Comparison of ENCODE assay signal across 1 cellular context in the genomic region with DNA sequence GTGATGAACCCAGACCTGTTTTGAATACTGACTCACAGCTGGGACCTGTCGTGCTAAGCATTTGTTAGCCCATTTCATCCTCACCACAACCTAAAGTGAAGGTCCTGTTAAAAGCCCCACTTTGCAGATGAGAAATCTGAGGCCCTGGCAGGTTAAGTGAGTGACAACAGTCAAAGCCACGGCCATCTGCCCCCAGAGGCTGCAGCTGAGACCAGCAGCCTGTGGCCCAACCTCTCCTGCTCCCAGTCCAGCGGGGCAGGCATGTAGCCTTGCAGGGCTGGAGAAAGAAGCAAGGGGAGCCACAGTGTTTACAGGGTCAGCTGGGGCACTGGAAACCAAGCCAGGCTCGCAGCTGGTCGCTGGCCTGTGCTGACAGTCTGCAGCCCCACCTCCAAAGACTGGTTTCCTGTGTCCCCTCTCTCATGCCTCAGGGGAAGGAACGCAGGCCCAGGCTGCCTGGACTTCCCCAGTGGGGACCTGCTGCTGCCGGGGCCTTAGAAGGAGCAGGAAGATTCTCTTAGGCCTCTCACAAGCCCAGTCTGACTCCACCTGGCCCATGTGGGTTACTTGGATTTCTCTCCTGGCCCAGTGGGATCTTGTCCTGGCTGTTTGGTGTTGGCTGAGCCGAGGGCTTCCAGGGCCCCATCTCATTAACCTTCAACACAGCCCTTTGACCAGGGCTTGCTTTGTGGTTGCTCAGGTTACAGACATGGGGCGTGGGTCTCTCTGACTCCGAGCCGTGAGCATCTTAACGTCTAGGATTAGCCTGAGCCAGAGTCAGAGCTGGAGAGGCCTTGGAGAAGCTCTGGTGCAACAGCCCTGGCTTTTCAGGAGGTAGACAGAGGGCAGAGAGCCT.
TF ChIP-seq lines count a peak whose summit lies in the region.

No MANE protein-coding gene starts in this region.

TF ChIP-seq in GM12878, 131 proteins besides CTCF, POLR2A, EP300 and RAD21 (continues in another document):
- TF ChIP-seq TCF12 (IDR thresholded peaks at IDR 0.05; ENCODE audit: low read depth, low read length) (0 out of 2 replicates have a peak, but pooled peaks have one; percentile 25), GABPA (IDR thresholded peaks at IDR 0.05; ENCODE audit: low read depth) (no peak), SRF (IDR thresholded peaks at IDR 0.05; ENCODE audit: low read depth in 2 of 2, low read length in 2 of 2) (no peak), IKZF1 (conservative IDR thresholded peaks at IDR 0.05) (peak; percentile 31), PAX5 (IDR thresholded peaks at IDR 0.05; ENCODE audit: borderline replicate concordance, low read depth, low read length) (no peak), SPI1 (IDR thresholded peaks at IDR 0.05; ENCODE audit: borderline replicate concordance, insufficient read depth, low read depth, low read length) (no peak), POU2F2 (IDR thresholded peaks at IDR 0.05; ENCODE audit: borderline replicate concordance, low read depth, low read length) (0 out of 3 replicates have a peak, but pooled peaks have one; percentile 45), BMI1 (IDR thresholded peaks at IDR 0.05; ENCODE audit: borderline replicate concordance) (no peak), TAF1 (IDR thresholded peaks at IDR 0.05; ENCODE audit: borderline replicate concordance, low read depth, low read length) (0 out of 2 replicates have a peak, but pooled peaks have one; percentile 12), NR2F1 (conservative IDR thresholded peaks at IDR 0.05) (0 out of 2 replicates have a peak, but pooled peaks have one; percentile 43), ZNF217 (IDR thresholded peaks at IDR 0.05) (0 out of 2 replicates have a peak, but pooled peaks have one; percentile 55), NBN (IDR thresholded peaks at IDR 0.05) (no peak), SMARCA5 (IDR thresholded peaks at IDR 0.05) (peak; percentile 96), ZNF207 (IDR thresholded peaks at IDR 0.05; ENCODE audit: borderline replicate concordance) (no peak), BHLHE40 (IDR thresholded peaks at IDR 0.05; ENCODE audit: borderline replicate concordance in 1 of 2, low read depth in 2 of 2, low read length in 1 of 2) (peak in 1 of 2 experiments; percentile 14; a peak in 1 of 4 replicates), WRNIP1 (IDR thresholded peaks at IDR 0.05; ENCODE audit: borderline replicate concordance, low read depth, low read length) (no peak), SIN3A (IDR thresholded peaks at IDR 0.05; ENCODE audit: low read depth, low read length) (peak; percentile 85), MEF2B (IDR thresholded peaks at IDR 0.05; ENCODE audit: partially characterized antibody, poor library complexity, severe bottlenecking) (peak; percentile 20), ZBED1 (IDR thresholded peaks at IDR 0.05; ENCODE audit: borderline replicate concordance) (0 out of 2 replicates have a peak, but pooled peaks have one; percentile 0), NFIC (IDR thresholded peaks at IDR 0.05; ENCODE audit: low read depth, low read length) (0 out of 2 replicates have a peak, but pooled peaks have one; percentile 15), ESRRA (IDR thresholded peaks at IDR 0.05; ENCODE audit: low read length) (no peak), MXI1 (IDR thresholded peaks at IDR 0.05; ENCODE audit: low read depth, low read length) (peak; percentile 64), SMC3 (IDR thresholded peaks at IDR 0.05; ENCODE audit: borderline replicate concordance, low read length) (peak; percentile 4; the same call in 1 of the 2 replicates), HDAC2 (IDR thresholded peaks at IDR 0.05) (0 out of 2 replicates have a peak, but pooled peaks have one; percentile 63), EED (IDR thresholded peaks at IDR 0.05; ENCODE audit: low read depth) (peak; percentile 35), CHD2 (IDR thresholded peaks at IDR 0.05; ENCODE audit: borderline replicate concordance, low read depth, low read length) (no peak), MEF2A (IDR thresholded peaks at IDR 0.05; ENCODE audit: insufficient read depth, low read depth, low read length) (no peak), POLR2AphosphoS5 (IDR thresholded peaks at IDR 0.05; ENCODE audit: low read length) (0 out of 2 replicates have a peak, but pooled peaks have one; percentile 4), NFYA (IDR thresholded peaks at IDR 0.05; ENCODE audit: borderline replicate concordance, low read depth, low read length) (no peak), ATF7 (IDR thresholded peaks at IDR 0.05; ENCODE audit: low read depth) (no peak), RUNX3 (IDR thresholded peaks at IDR 0.05; ENCODE audit: low read length) (peak; percentile 68), CEBPB (IDR thresholded peaks at IDR 0.05; ENCODE audit: borderline replicate concordance in 1 of 2, low read depth in 2 of 2, low read length in 2 of 2) (no peak), SREBF2 (IDR thresholded peaks at IDR 0.05; ENCODE audit: low read length) (no peak), RFX5 (IDR thresholded peaks at IDR 0.05; ENCODE audit: low read depth, low read length) (0 out of 2 replicates have a peak, but pooled peaks have one; percentile 18), CBFB (IDR thresholded peaks at IDR 0.05; ENCODE audit: low read depth) (peak; percentile 63; the same call in 1 of the 2 replicates)
- TF ChIP-seq, protein P1, sequence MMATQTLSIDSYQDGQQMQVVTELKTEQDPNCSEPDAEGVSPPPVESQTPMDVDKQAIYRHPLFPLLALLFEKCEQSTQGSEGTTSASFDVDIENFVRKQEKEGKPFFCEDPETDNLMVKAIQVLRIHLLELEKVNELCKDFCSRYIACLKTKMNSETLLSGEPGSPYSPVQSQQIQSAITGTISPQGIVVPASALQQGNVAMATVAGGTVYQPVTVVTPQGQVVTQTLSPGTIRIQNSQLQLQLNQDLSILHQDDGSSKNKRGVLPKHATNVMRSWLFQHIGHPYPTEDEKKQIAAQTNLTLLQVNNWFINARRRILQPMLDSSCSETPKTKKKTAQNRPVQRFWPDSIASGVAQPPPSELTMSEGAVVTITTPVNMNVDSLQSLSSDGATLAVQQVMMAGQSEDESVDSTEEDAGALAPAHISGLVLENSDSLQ (IDR thresholded peaks at IDR 0.05), result peak; percentile 85
- TF ChIP-seq, protein P2, sequence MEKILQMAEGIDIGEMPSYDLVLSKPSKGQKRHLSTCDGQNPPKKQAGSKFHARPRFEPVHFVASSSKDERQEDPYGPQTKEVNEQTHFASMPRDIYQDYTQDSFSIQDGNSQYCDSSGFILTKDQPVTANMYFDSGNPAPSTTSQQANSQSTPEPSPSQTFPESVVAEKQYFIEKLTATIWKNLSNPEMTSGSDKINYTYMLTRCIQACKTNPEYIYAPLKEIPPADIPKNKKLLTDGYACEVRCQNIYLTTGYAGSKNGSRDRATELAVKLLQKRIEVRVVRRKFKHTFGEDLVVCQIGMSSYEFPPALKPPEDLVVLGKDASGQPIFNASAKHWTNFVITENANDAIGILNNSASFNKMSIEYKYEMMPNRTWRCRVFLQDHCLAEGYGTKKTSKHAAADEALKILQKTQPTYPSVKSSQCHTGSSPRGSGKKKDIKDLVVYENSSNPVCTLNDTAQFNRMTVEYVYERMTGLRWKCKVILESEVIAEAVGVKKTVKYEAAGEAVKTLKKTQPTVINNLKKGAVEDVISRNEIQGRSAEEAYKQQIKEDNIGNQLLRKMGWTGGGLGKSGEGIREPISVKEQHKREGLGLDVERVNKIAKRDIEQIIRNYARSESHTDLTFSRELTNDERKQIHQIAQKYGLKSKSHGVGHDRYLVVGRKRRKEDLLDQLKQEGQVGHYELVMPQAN (conservative IDR thresholded peaks at IDR 0.05), result peak; percentile 56
- TF ChIP-seq, protein P3, sequence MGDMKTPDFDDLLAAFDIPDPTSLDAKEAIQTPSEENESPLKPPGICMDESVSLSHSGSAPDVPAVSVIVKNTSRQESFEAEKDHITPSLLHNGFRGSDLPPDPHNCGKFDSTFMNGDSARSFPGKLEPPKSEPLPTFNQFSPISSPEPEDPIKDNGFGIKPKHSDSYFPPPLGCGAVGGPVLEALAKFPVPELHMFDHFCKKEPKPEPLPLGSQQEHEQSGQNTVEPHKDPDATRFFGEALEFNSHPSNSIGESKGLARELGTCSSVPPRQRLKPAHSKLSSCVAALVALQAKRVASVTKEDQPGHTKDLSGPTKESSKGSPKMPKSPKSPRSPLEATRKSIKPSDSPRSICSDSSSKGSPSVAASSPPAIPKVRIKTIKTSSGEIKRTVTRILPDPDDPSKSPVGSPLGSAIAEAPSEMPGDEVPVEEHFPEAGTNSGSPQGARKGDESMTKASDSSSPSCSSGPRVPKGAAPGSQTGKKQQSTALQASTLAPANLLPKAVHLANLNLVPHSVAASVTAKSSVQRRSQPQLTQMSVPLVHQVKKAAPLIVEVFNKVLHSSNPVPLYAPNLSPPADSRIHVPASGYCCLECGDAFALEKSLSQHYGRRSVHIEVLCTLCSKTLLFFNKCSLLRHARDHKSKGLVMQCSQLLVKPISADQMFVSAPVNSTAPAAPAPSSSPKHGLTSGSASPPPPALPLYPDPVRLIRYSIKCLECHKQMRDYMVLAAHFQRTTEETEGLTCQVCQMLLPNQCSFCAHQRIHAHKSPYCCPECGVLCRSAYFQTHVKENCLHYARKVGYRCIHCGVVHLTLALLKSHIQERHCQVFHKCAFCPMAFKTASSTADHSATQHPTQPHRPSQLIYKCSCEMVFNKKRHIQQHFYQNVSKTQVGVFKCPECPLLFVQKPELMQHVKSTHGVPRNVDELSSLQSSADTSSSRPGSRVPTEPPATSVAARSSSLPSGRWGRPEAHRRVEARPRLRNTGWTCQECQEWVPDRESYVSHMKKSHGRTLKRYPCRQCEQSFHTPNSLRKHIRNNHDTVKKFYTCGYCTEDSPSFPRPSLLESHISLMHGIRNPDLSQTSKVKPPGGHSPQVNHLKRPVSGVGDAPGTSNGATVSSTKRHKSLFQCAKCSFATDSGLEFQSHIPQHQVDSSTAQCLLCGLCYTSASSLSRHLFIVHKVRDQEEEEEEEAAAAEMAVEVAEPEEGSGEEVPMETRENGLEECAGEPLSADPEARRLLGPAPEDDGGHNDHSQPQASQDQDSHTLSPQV (IDR thresholded peaks at IDR 0.05), result peak; percentile 24; the same call in 1 of the 2 replicates
- TF ChIP-seq, protein P4, sequence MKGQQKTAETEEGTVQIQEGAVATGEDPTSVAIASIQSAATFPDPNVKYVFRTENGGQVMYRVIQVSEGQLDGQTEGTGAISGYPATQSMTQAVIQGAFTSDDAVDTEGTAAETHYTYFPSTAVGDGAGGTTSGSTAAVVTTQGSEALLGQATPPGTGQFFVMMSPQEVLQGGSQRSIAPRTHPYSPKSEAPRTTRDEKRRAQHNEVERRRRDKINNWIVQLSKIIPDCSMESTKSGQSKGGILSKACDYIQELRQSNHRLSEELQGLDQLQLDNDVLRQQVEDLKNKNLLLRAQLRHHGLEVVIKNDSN (IDR thresholded peaks at IDR 0.05; ENCODE audit: borderline replicate concordance, extremely low read length, insufficient read depth, low read depth, low read length), result no peak
- TF ChIP-seq, protein P5, sequence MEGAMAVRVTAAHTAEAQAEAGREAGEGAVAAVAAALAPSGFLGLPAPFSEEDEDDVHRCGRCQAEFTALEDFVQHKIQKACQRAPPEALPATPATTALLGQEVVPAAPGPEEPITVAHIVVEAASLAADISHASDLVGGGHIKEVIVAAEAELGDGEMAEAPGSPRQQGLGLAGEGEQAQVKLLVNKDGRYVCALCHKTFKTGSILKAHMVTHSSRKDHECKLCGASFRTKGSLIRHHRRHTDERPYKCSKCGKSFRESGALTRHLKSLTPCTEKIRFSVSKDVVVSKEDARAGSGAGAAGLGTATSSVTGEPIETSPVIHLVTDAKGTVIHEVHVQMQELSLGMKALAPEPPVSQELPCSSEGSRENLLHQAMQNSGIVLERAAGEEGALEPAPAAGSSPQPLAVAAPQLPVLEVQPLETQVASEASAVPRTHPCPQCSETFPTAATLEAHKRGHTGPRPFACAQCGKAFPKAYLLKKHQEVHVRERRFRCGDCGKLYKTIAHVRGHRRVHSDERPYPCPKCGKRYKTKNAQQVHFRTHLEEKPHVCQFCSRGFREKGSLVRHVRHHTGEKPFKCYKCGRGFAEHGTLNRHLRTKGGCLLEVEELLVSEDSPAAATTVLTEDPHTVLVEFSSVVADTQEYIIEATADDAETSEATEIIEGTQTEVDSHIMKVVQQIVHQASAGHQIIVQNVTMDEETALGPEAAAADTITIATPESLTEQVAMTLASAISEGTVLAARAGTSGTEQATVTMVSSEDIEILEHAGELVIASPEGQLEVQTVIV (IDR thresholded peaks at IDR 0.05; ENCODE audit: borderline replicate concordance, partially characterized antibody), result no peak
- TF ChIP-seq, protein P6, sequence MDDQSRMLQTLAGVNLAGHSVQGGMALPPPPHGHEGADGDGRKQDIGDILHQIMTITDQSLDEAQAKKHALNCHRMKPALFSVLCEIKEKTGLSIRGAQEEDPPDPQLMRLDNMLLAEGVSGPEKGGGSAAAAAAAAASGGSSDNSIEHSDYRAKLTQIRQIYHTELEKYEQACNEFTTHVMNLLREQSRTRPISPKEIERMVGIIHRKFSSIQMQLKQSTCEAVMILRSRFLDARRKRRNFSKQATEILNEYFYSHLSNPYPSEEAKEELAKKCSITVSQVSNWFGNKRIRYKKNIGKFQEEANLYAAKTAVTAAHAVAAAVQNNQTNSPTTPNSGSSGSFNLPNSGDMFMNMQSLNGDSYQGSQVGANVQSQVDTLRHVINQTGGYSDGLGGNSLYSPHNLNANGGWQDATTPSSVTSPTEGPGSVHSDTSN (IDR thresholded peaks at IDR 0.05; ENCODE audit: insufficient replicate concordance, low read depth, low read length), result peak; percentile 61
- TF ChIP-seq, protein P7, sequence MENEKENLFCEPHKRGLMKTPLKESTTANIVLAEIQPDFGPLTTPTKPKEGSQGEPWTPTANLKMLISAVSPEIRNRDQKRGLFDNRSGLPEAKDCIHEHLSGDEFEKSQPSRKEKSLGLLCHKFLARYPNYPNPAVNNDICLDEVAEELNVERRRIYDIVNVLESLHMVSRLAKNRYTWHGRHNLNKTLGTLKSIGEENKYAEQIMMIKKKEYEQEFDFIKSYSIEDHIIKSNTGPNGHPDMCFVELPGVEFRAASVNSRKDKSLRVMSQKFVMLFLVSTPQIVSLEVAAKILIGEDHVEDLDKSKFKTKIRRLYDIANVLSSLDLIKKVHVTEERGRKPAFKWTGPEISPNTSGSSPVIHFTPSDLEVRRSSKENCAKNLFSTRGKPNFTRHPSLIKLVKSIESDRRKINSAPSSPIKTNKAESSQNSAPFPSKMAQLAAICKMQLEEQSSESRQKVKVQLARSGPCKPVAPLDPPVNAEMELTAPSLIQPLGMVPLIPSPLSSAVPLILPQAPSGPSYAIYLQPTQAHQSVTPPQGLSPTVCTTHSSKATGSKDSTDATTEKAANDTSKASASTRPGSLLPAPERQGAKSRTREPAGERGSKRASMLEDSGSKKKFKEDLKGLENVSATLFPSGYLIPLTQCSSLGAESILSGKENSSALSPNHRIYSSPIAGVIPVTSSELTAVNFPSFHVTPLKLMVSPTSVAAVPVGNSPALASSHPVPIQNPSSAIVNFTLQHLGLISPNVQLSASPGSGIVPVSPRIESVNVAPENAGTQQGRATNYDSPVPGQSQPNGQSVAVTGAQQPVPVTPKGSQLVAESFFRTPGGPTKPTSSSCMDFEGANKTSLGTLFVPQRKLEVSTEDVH (IDR thresholded peaks at IDR 0.05; ENCODE audit: low read depth, partially characterized antibody), result no peak
- TF ChIP-seq, protein P8, sequence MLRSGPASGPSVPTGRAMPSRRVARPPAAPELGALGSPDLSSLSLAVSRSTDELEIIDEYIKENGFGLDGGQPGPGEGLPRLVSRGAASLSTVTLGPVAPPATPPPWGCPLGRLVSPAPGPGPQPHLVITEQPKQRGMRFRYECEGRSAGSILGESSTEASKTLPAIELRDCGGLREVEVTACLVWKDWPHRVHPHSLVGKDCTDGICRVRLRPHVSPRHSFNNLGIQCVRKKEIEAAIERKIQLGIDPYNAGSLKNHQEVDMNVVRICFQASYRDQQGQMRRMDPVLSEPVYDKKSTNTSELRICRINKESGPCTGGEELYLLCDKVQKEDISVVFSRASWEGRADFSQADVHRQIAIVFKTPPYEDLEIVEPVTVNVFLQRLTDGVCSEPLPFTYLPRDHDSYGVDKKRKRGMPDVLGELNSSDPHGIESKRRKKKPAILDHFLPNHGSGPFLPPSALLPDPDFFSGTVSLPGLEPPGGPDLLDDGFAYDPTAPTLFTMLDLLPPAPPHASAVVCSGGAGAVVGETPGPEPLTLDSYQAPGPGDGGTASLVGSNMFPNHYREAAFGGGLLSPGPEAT (IDR thresholded peaks at IDR 0.05; ENCODE audit: low read depth), result no peak
